ENCODE assay signal across 35 cellular contexts in the genomic region with DNA sequence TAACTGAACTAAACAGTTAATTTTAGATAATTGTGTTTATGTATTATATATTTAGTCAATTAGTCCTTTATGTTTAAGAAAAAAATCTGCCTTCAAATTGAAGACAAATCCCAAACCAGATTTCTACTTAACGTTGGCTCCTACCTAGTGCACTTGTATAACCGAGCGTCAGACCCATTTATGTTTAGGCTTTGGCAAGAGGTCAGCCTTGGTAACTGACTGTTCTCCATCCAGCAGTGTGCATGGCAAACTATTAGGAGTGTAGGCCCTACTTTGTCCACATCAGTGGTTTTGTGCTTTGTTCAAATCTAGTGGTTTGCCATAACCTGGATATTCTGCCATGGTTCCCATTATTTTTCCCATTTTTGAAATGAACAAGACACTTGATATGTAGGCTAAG.
"Had no signal": no experiment of that assay in that cellular context is flagged by ENCODE, and none has a peak within 500 bp of the region (broad histone marks: within the 10 kb centered on the region; RNA-seq: fewer than 3 reads in every experiment).

No MANE protein-coding gene starts in this region.

- H3K4me2 ChIP-seq: KMS-11 had no signal

- H3K27me3 ChIP-seq: MG63 had no signal

- DNase-seq: Karpas-422, Kasumi-1, KG1, MG63, MM.1S, MV-4-11, NCI-H1048, NCI-H1092, NCI-H1092 treated with DMSO at 0.1 percent for 48 hours, NCI-H1105, NCI-H1105 treated with DMSO at 0.1 percent for 48 hours, NCI-H1417, NCI-H1417 treated with DMSO at 0.1 percent for 48 hours, NCI-H1436, NCI-H1436 treated with DMSO at 0.1 percent for 48 hours, NCI-H146, NCI-H1694, NCI-H1694 treated with DMSO at 0.1 percent for 48 hours, NCI-H187, NCI-H187 treated with DMSO at 0.1 percent for 48 hours, NCI-H1930, NCI-H2029, NCI-H2029 treated with DMSO at 0.1 percent for 48 hours, NCI-H2081, NCI-H2081 treated with DMSO at 0.1 percent for 48 hours, NCI-H2107, NCI-H2171, NCI-H2171 treated with DMSO at 0.1 percent for 48 hours, NCI-H2227 treated with DMSO at 0.1 percent for 48 hours, NCI-H226, NCI-H345, NCI-H446, NCI-H446 treated with DMSO at 0.1 percent for 48 hours, NCI-H510A had no signal

- H3K9ac ChIP-seq: KMS-11 had no signal

- H3K27ac ChIP-seq: KMS-11 had no signal

- H3K9me3 ChIP-seq: MG63 had no signal

- H3K4me3 ChIP-seq: MG63 had no signal
